Comparison of ENCODE assay signal across 2 cellular contexts in the genomic region with DNA sequence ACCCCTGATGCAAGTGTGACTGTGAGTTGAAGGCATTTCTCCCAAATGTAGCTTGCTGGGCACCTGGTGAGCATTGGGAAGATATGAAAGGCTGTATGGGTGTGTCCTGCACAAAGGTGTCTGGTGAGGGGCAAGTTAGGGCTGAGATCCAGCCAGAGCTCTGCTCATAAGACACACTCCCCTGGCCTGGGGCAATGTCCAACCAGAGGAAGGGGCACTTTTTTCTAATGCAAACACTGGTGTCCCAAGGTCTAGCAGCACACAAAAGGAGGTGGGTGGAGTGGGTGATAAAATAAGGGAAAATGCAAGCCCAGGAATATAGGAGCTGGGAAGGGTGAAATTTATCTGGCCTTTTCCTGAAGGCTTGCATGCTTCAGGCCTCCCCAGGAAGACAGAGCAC.
TF ChIP-seq lines count a peak whose summit lies in the region.

No MANE protein-coding gene starts in this region.

TF ChIP-seq in HEK293, 187 proteins besides CTCF, POLR2A, EP300 and RAD21:
- TF ChIP-seq ZFHX2 (tag by site-specific recombination; conservative IDR thresholded peaks at IDR 0.05) (peak; percentile 29; the same call in 1 of the 2 replicates), ZNF747 (tag by site-specific recombination; IDR thresholded peaks at IDR 0.05) (no peak), EGR2 (tag by site-specific recombination; IDR thresholded peaks at IDR 0.05; ENCODE audit: low read depth) (peak; percentile 30; the same call in 1 of the 2 replicates), SCRT1 (tag by site-specific recombination; IDR thresholded peaks at IDR 0.05; ENCODE audit: borderline replicate concordance) (no peak)

TF ChIP-seq in H1, 55 proteins besides CTCF, POLR2A, EP300 and RAD21:
- TF ChIP-seq CHD2 (IDR thresholded peaks at IDR 0.05; ENCODE audit: low read length) = no peak
- TF ChIP-seq, protein P1, sequence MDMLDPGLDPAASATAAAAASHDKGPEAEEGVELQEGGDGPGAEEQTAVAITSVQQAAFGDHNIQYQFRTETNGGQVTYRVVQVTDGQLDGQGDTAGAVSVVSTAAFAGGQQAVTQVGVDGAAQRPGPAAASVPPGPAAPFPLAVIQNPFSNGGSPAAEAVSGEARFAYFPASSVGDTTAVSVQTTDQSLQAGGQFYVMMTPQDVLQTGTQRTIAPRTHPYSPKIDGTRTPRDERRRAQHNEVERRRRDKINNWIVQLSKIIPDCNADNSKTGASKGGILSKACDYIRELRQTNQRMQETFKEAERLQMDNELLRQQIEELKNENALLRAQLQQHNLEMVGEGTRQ (IDR thresholded peaks at IDR 0.05; ENCODE audit: low read length) = no peak
- TF ChIP-seq MAFK (IDR thresholded peaks at IDR 0.05; ENCODE audit: low read depth, low read length) = no peak
- no peak for TF ChIP-seq TAF1 (IDR thresholded peaks at IDR 0.05; ENCODE audit: low read depth, low read length)
- TF ChIP-seq, protein P2, sequence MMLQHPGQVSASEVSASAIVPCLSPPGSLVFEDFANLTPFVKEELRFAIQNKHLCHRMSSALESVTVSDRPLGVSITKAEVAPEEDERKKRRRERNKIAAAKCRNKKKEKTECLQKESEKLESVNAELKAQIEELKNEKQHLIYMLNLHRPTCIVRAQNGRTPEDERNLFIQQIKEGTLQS (IDR thresholded peaks at IDR 0.05; ENCODE audit: insufficient read depth, low read depth, low read length) = no peak
- TF ChIP-seq RXRA (IDR thresholded peaks at IDR 0.05; ENCODE audit: insufficient read depth, low read depth, low read length) = no peak
- no peak for TF ChIP-seq SRF (IDR thresholded peaks at IDR 0.05; ENCODE audit: low read depth, low read length)
- no peak for TF ChIP-seq HDAC2 (IDR thresholded peaks at IDR 0.05; ENCODE audit: borderline replicate concordance in 1 of 2, low read depth in 2 of 2, low read length in 2 of 2)
- no peak for TF ChIP-seq EZH2 (IDR thresholded peaks at IDR 0.05; ENCODE audit: low read depth, low read length, severe bottlenecking)
- TF ChIP-seq CREB1 (IDR thresholded peaks at IDR 0.05) = no peak
TF ChIP-seq in H1: peak in this region for 0.
